In the genomic region with DNA sequence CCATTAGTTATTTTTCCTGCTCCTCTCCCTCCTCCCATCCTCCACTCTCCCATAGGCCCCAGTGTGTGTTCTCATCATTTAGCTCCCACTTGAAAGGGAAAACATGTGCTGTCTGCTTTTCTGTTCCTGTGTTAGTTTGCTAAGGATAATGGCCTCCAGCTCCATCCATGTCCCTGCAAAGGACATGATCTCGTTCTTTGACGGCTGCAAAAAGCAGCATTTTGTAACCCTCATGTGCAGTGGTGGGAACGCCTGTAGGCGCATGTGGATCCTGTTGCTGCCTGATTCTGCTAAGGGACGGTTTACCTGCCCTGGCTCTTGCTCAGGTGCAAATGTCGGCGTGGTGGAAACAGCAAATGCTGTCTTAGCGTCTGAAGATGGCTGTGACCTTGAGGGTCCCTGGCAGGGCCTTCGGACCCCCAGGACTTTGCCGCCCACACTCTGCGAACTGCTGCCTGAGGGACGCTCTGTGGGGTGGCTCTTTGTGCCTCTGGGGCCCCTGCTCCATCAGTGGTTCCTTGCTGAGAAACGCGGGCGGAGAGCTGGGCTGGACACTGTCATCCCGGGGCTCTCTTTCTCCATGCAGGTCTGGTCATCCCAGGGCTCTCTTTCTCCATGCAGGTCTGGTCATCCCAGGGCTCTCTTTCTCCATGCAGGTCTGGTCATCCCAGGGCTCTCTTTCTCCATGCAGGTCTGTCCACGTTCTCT, we compare ENCODE assay signal across 11 cellular contexts. TPM values are rescaled to one million over a fixed set of nuclear protein-coding genes. Genes with fewer than 3 reads are reported as not detected.
DNase-seq lines count a peak whose midpoint lies in the region; ATAC-seq and TF ChIP-seq lines count a peak whose summit lies in the region.
"Had no signal": no experiment of that assay in that cellular context is flagged by ENCODE, and none has a peak within 500 bp of the region (broad histone marks: within the 10 kb centered on the region; RNA-seq: fewer than 3 reads in every experiment).

No MANE protein-coding gene starts in this region.

- no peak overlapping the region for H4K5ac ChIP-seq in IMR-90 (ENCODE audit: low read depth, low read length)

- DNase-seq in cardiac septum (ENCODE audit: low spot score): peak; percentile 46
- DNase-seq in Right ventricle myocardium superior: no peak
- no peak for DNase-seq in IMR-90
- no peak for DNase-seq in activated T-helper 1 cell treated with anti-CD3 and anti-CD28 coated beads, Interleukin-12 subunit alpha, Interleukin-12 subunit beta, Interleukin-2, Interleukin-4 antibody, amounts not matched to agents 30 ng/mL and 10 ng/mL and 1 ng/mL, durations not matched to agents 14 hours and 24 hours and 36 hours (ENCODE audit: low spot score)
- peak; percentile 18 for DNase-seq in stomach
- no peak for DNase-seq in dedifferentiated amniotic fluid mesenchymal stem cell (ENCODE audit: extremely low spot score)
- no peak for DNase-seq in NCI-H1694 treated with DMSO at 0.1 percent for 48 hours (lab: John Stamatoyannopoulos, UW)
- DNase-seq: brain microvascular endothelial cell, SHP77 had no signal

- H3K4me3 Mint-ChIP-seq in activated T-helper 1 cell treated with anti-CD3 and anti-CD28 coated beads, Interleukin-12 subunit alpha, Interleukin-12 subunit beta, Interleukin-2, Interleukin-4 antibody, amounts not matched to agents 30 ng/mL and 10 ng/mL and 1 ng/mL, durations not matched to agents 14 hours and 24 hours and 36 hours: peak overlapping the region; percentile 77

- CTCF ChIA-PET in IMR-90 (lab: Yijun Ruan, JAX): no interaction called here

- POLR2A ChIA-PET in IMR-90 (lab: Charles Lee; ENCODE audit: unreplicated experiment): interaction anchor here (0.6 kb wide), 1 partner anchor 129 kb away, joined by 4 read pairs; no protein-coding TSS in a partner anchor

- H3K4me2 ChIP-seq in IMR-90 (ENCODE audit: low read depth, low read length): no peak overlapping the region

- H2AK9ac ChIP-seq in IMR-90 (replicated peaks; ENCODE audit: low read depth, low read length, poor library complexity): peak overlapping the region; percentile 28

- peaks cover 29% of the 10 kb centered on the region for H3K4me1 Mint-ChIP-seq in activated T-helper 1 cell treated with anti-CD3 and anti-CD28 coated beads, Interleukin-12 subunit alpha, Interleukin-12 subunit beta, Interleukin-2, Interleukin-4 antibody, amounts not matched to agents 30 ng/mL and 10 ng/mL and 1 ng/mL, durations not matched to agents 14 hours and 24 hours and 36 hours (ENCODE audit: low read depth)

- H3K14ac ChIP-seq in IMR-90 (replicated peaks; ENCODE audit: low read depth, low read length): no peak overlapping the region

- H3K9ac ChIP-seq in IMR-90 (ENCODE audit: low read depth, low read length): no peak overlapping the region

- no peak overlapping the region for H3K18ac ChIP-seq in IMR-90 (ENCODE audit: low read depth, low read length)

- no peak overlapping the region for H4K91ac ChIP-seq in IMR-90 (ENCODE audit: insufficient read depth, low read depth, low read length)

- H3K9me1 ChIP-seq in IMR-90 (ENCODE audit: insufficient read depth, low read length): no peaks in the 10 kb centered on the region; the same call in 1 of the 2 replicates

- no peak overlapping the region for H3K27ac ChIP-seq in IMR-90 (ENCODE audit: insufficient read depth, low read length)
- peak overlapping the region in 2 of 5 donors; percentile 73 to 78 for H3K27ac ChIP-seq in stomach
- H3K27ac ChIP-seq: brain microvascular endothelial cell, uterus had no signal

- intact Hi-C loops in cardiac septum (cut with DNase I): no loop called here
- intact Hi-C loops in Right ventricle myocardium superior (cut with DNase I): no loop called here
- intact Hi-C loops in IMR-90 (cut with micrococcal nuclease): no loop called here
- intact Hi-C loops in activated T-helper 1 cell treated with anti-CD3 and anti-CD28 coated beads, Interleukin-12 subunit alpha, Interleukin-12 subunit beta, Interleukin-2, Interleukin-4 antibody, amounts not matched to agents 30 ng/mL and 10 ng/mL and 1 ng/mL, durations not matched to agents 14 hours and 24 hours and 36 hours (cut with micrococcal nuclease): no loop called here
- intact Hi-C loops in stomach (cut with DNase I; ENCODE audit: low total_unique reads): no loop called here

- H2BK20ac ChIP-seq in IMR-90 (ENCODE audit: low read depth, low read length): no peak overlapping the region

- no peak overlapping the region for H3K23ac ChIP-seq in IMR-90 (ENCODE audit: low read depth, low read length)

- H2AFZ ChIP-seq in IMR-90 (replicated peaks; ENCODE audit: low read length, poor library complexity): no peak overlapping the region

- peaks cover 14% of the 10 kb centered on the region for H3K36me3 ChIP-seq in IMR-90 (ENCODE audit: control insufficient read depth, insufficient read depth, low read length)
- H3K36me3 ChIP-seq in stomach: peaks cover 0 to 63% (median 45%) of the 10 kb centered on the region in 4 donors
- H3K36me3 ChIP-seq: brain microvascular endothelial cell, uterus had no signal

- H3K36me3 Mint-ChIP-seq in activated T-helper 1 cell treated with anti-CD3 and anti-CD28 coated beads, Interleukin-12 subunit alpha, Interleukin-12 subunit beta, Interleukin-2, Interleukin-4 antibody, amounts not matched to agents 30 ng/mL and 10 ng/mL and 1 ng/mL, durations not matched to agents 14 hours and 24 hours and 36 hours (ENCODE audit: low read depth): peaks cover 5% of the 10 kb centered on the region

- no peaks in the 10 kb centered on the region for H4K20me1 ChIP-seq in IMR-90 (ENCODE audit: insufficient read depth, low read length)

- no peak overlapping the region for H4K8ac ChIP-seq in IMR-90 (ENCODE audit: low read depth in 2 of 2, low read length in 2 of 2)

- no peak overlapping the region for H2AK5ac ChIP-seq in IMR-90 (ENCODE audit: low read depth, low read length)

- H3K4me3 ChIP-seq in IMR-90 (ENCODE audit: insufficient read depth, low read depth, low read length) (no peak overlapping the region), stomach (no peak overlapping the region)
- H3K4me3 ChIP-seq: uterus had no signal

- no peak overlapping the region for H3K4ac ChIP-seq in IMR-90 (ENCODE audit: low read depth, low read length)

- no peak for TF ChIP-seq CTCF in IMR-90 (conservative IDR thresholded peaks at IDR 0.05; ENCODE audit: low read depth, low read length)
- TF ChIP-seq CTCF in stomach (IDR thresholded peaks at IDR 0.05): no peak

- no peak for TF ChIP-seq EP300 in stomach (IDR thresholded peaks at IDR 0.05)

- no peaks in the 10 kb centered on the region for H3K79me1 ChIP-seq in IMR-90 (ENCODE audit: low read depth in 1 of 2, low read length in 2 of 2)

- in situ Hi-C loops in IMR-90 (cut with MboI; ENCODE audit: low sequenced_read_pairs): no loop called here

- H3K9me3 ChIP-seq in IMR-90 (ENCODE audit: control insufficient read depth, insufficient read depth, low read length) (no peaks in the 10 kb centered on the region), stomach (no peaks in the 10 kb centered on the region)
- H3K9me3 ChIP-seq: uterus had no signal

- TF ChIP-seq RAD21 in IMR-90 (IDR thresholded peaks at IDR 0.05; ENCODE audit: low read length): no peak

- H3K9me3 Mint-ChIP-seq in activated T-helper 1 cell treated with anti-CD3 and anti-CD28 coated beads, Interleukin-12 subunit alpha, Interleukin-12 subunit beta, Interleukin-2, Interleukin-4 antibody, amounts not matched to agents 30 ng/mL and 10 ng/mL and 1 ng/mL, durations not matched to agents 14 hours and 24 hours and 36 hours: no peaks in the 10 kb centered on the region

- H3K56ac ChIP-seq in IMR-90 (ENCODE audit: extremely low read depth, insufficient read depth, low read length): no peak overlapping the region

- H3K27me3 Mint-ChIP-seq in activated T-helper 1 cell treated with anti-CD3 and anti-CD28 coated beads, Interleukin-12 subunit alpha, Interleukin-12 subunit beta, Interleukin-2, Interleukin-4 antibody, amounts not matched to agents 30 ng/mL and 10 ng/mL and 1 ng/mL, durations not matched to agents 14 hours and 24 hours and 36 hours (ENCODE audit: insufficient read depth): no peaks in the 10 kb centered on the region

- dilution Hi-C loops in IMR-90 (cut with HindIII; ENCODE audit: low sequenced_read_pairs, unreplicated experiment): no loop called here

- H3K27ac Mint-ChIP-seq in activated T-helper 1 cell treated with anti-CD3 and anti-CD28 coated beads, Interleukin-12 subunit alpha, Interleukin-12 subunit beta, Interleukin-2, Interleukin-4 antibody, amounts not matched to agents 30 ng/mL and 10 ng/mL and 1 ng/mL, durations not matched to agents 14 hours and 24 hours and 36 hours: peak overlapping the region; percentile 92

- TF ChIP-seq POLR2A in IMR-90 (IDR thresholded peaks at IDR 0.05; ENCODE audit: low read depth, low read length) (no peak), stomach (IDR thresholded peaks at IDR 0.05) (no peak)

- H2BK15ac ChIP-seq in IMR-90 (ENCODE audit: low read depth, low read length): no peak overlapping the region

- no peak overlapping the region for H2BK120ac ChIP-seq in IMR-90 (ENCODE audit: low read depth, low read length)

- no TSS peak for BruUV-seq in IMR-90 (replicated peaks; lab: Mats Ljungman, UMichigan)

- H3K4me1 ChIP-seq in IMR-90 (ENCODE audit: control insufficient read depth, insufficient read depth, low read length) (no peaks in the 10 kb centered on the region), stomach (peaks cover 0 to 6% (median 3%) of the 10 kb centered on the region in 4 donors)
- H3K4me1 ChIP-seq: uterus had no signal

- 90% methylated on average over 14 of the region's 17 CpGs; no CpG with 5 or more reads in 1 of the 2 experiments for WGBS in IMR-90 (ENCODE audit: extremely low coverage in 2 of 2, insufficient read length in 1 of 2), 2 experiments
- 86 to 93% (median 89%) methylated on average over 11 to 17 of the region's 17 CpGs for WGBS in stomach, 5 donors

- ATAC-seq in Right ventricle myocardium superior (ENCODE audit: poor library complexity) (no peak), IMR-90 (ENCODE audit: low read depth) (no peak), HG03378 (IDR thresholded peaks at IDR 0.05; ENCODE audit: unreplicated experiment) (no peak)

- H3K27me3 ChIP-seq in IMR-90 (ENCODE audit: control insufficient read depth, insufficient read depth, low read length): no peaks in the 10 kb centered on the region
- H3K27me3 ChIP-seq in stomach: no peaks in the 10 kb centered on the region
- H3K27me3 ChIP-seq: brain microvascular endothelial cell, uterus had no signal

- H2BK5ac ChIP-seq in IMR-90 (ENCODE audit: low read depth, low read length, poor library complexity, severe bottlenecking): no peak overlapping the region

RNA-seq across cellular contexts. Expression of a gene that starts 5.5 kb away (rescaled TPM):
- total RNA-seq in cardiac septum (21.6 TPM), Right ventricle myocardium superior (14.7 TPM), IMR-90 (2012; rRNA removed) (38.0 and 38.5 TPM in 2 replicates), stomach (100 to 1,000 TPM in 3 of 5 donors, 10 to 100 TPM in 2; 36.7 to 177 (median 133) TPM)
- polyA plus RNA-seq in IMR-90 (2012; rRNA removed) (64.8 and 70.0 TPM in 2 replicates), stomach (10 to 100 TPM; 38.8 to 52.9 (median 41.3) TPM)
- polyA plus RNA-seq in IMR-90 (2012; cell fraction: cytosol; rRNA removed): 57.8 and 77.2 TPM in 2 replicates
- 158 and 202 TPM in 2 replicates for polyA plus RNA-seq in IMR-90 (2012; cell fraction: nucleus; rRNA removed; ENCODE audit: low replicate concordance)
- total RNA-seq in activated T-helper 1 cell treated with anti-CD3 and anti-CD28 coated beads, Interleukin-12 subunit alpha, Interleukin-12 subunit beta, Interleukin-2, Interleukin-4 antibody, amounts not matched to agents 30 ng/mL and 10 ng/mL and 1 ng/mL, durations not matched to agents 14 hours and 24 hours and 36 hours: 64.9 and 67.9 TPM in 2 replicates

RNA-seq across cellular contexts. Expression of a gene that starts 9.4 kb away (rescaled TPM):
- total RNA-seq in cardiac septum: 2.9 TPM
- total RNA-seq in Right ventricle myocardium superior: 3.4 TPM
- 3.6 and 3.8 TPM in 2 replicates for total RNA-seq in IMR-90 (2012; rRNA removed)
- polyA plus RNA-seq in IMR-90 (2012; rRNA removed): 4.3 and 4.5 TPM in 2 replicates
- polyA plus RNA-seq in IMR-90 (2012; cell fraction: cytosol; rRNA removed): 3.9 and 4.4 TPM in 2 replicates
- polyA plus RNA-seq in IMR-90 (2012; cell fraction: nucleus; rRNA removed; ENCODE audit: low replicate concordance): 6.7 and 12.6 TPM in 2 replicates
- total RNA-seq in activated T-helper 1 cell treated with anti-CD3 and anti-CD28 coated beads, Interleukin-12 subunit alpha, Interleukin-12 subunit beta, Interleukin-2, Interleukin-4 antibody, amounts not matched to agents 30 ng/mL and 10 ng/mL and 1 ng/mL, durations not matched to agents 14 hours and 24 hours and 36 hours: 6.6 and 7.5 TPM in 2 replicates
- 10 to 100 TPM in 4 of 5 donors, 1 to 10 TPM in 1; 3.3 to 40.0 (median 12.9) TPM for total RNA-seq in stomach
- polyA plus RNA-seq in stomach: 10 to 100 TPM in 1 of 3 donors, 1 to 10 TPM in 2; 4.7 to 10.3 (median 6.8) TPM

RNA-seq across cellular contexts. Expression of a gene that starts 15.3 kb away (rescaled TPM):
- total RNA-seq in cardiac septum (152 TPM), Right ventricle myocardium superior (239 TPM), IMR-90 (2012; rRNA removed) (60.8 and 71.1 TPM in 2 replicates), stomach (10 to 100 TPM in 4 of 5 donors, 1 to 10 TPM in 1; 5.3 to 81.7 (median 46.8) TPM)
- polyA plus RNA-seq in IMR-90 (2012; rRNA removed) (83.3 and 84.2 TPM in 2 replicates), stomach (100 to 1,000 TPM in 2 of 3 donors, 10 to 100 TPM in 1; 99.6 to 103 (median 103) TPM)
- polyA plus RNA-seq in IMR-90 (2012; cell fraction: cytosol; rRNA removed): 93.0 and 94.1 TPM in 2 replicates
- polyA plus RNA-seq in IMR-90 (2012; cell fraction: nucleus; rRNA removed; ENCODE audit: low replicate concordance): 41.5 and 43.2 TPM in 2 replicates
- total RNA-seq in activated T-helper 1 cell treated with anti-CD3 and anti-CD28 coated beads, Interleukin-12 subunit alpha, Interleukin-12 subunit beta, Interleukin-2, Interleukin-4 antibody, amounts not matched to agents 30 ng/mL and 10 ng/mL and 1 ng/mL, durations not matched to agents 14 hours and 24 hours and 36 hours: 69.3 and 69.6 TPM in 2 replicates

RNA-seq across cellular contexts. Expression of a gene that starts 30.6 kb away (rescaled TPM):
- total RNA-seq in cardiac septum (6.1 TPM), Right ventricle myocardium superior (7.4 TPM), IMR-90 (2012; rRNA removed) (26.3 and 28.1 TPM in 2 replicates), stomach (10 to 100 TPM in 1 of 5 donors, 1 to 10 TPM in 2, not detected in 2; 6.4 to 16.2 (median 7.2) TPM)
- polyA plus RNA-seq in IMR-90 (2012; rRNA removed) (52.8 and 71.2 TPM in 2 replicates), stomach (10 to 100 TPM; 19.6 to 38.3 (median 36.7) TPM)
- polyA plus RNA-seq in IMR-90 (2012; cell fraction: cytosol; rRNA removed): 53.8 and 71.8 TPM in 2 replicates
- 25.8 and 31.8 TPM in 2 replicates for polyA plus RNA-seq in IMR-90 (2012; cell fraction: nucleus; rRNA removed; ENCODE audit: low replicate concordance)
- total RNA-seq in activated T-helper 1 cell treated with anti-CD3 and anti-CD28 coated beads, Interleukin-12 subunit alpha, Interleukin-12 subunit beta, Interleukin-2, Interleukin-4 antibody, amounts not matched to agents 30 ng/mL and 10 ng/mL and 1 ng/mL, durations not matched to agents 14 hours and 24 hours and 36 hours: 45.4 and 51.8 TPM in 2 replicates

RNA-seq across cellular contexts. Expression of a gene that starts 36.0 kb away (rescaled TPM):
- total RNA-seq in cardiac septum (not detected), Right ventricle myocardium superior (not detected), IMR-90 (2012; rRNA removed) (0.28 and 0.36 TPM in 2 replicates), stomach (not detected)
- polyA plus RNA-seq in IMR-90 (2012; rRNA removed) (2.3 and 2.4 TPM in 2 replicates), stomach (1 to 10 TPM in 1 of 3 donors, under 1 TPM in 1, not detected in 1; 0.18 to 5.2 TPM)
- polyA plus RNA-seq in IMR-90 (2012; cell fraction: cytosol; rRNA removed): 1.4 and 2.4 TPM in 2 replicates
- 0.46 and 1.0 TPM in 2 replicates for polyA plus RNA-seq in IMR-90 (2012; cell fraction: nucleus; rRNA removed; ENCODE audit: low replicate concordance)
- total RNA-seq in activated T-helper 1 cell treated with anti-CD3 and anti-CD28 coated beads, Interleukin-12 subunit alpha, Interleukin-12 subunit beta, Interleukin-2, Interleukin-4 antibody, amounts not matched to agents 30 ng/mL and 10 ng/mL and 1 ng/mL, durations not matched to agents 14 hours and 24 hours and 36 hours: not detected in 2 replicates

Comparison
In these comparisons a context has a peak if more than half of its experiments do, and no peak if none do; other contexts are left out.
1. DNase-seq: peak in cardiac septum (single experiment) and stomach (single experiment); none in Right ventricle myocardium superior (single experiment), IMR-90 (single experiment), activated T-helper 1 cell treated with anti-CD3 and anti-CD28 coated beads, Interleukin-12 subunit alpha, Interleukin-12 subunit beta, Interleukin-2, Interleukin-4 antibody, amounts not matched to agents 30 ng/mL and 10 ng/mL and 1 ng/mL, durations not matched to agents 14 hours and 24 hours and 36 hours (single experiment), dedifferentiated amniotic fluid mesenchymal stem cell (single experiment) and NCI-H1694 treated with DMSO at 0.1 percent for 48 hours (single experiment).